In the genomic region with DNA sequence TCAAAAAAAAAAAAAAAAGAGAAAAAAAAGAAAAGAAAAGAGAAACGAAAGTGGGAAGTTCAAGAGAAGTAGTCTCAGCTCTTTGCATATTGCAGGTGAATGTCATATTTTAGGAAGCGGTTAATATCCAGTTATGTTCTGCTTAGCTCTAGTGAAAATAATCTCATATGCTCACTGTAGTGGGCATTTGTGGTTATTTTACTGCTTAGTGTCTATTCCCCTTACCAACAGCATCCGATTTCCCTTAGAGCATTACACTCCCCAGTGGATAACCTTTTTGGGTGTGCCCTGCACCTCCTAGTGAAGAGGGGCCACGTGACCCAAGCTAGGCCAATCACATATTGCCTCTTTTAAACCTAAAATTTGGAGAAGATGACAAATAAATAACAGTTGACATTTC, we compare ENCODE assay signal across 14 cellular contexts.
A peak's percentile ranks its signal among the peaks of the same experiment; 100 is the strongest.
DNase-seq lines count a peak whose midpoint lies in the region; ATAC-seq and TF ChIP-seq lines count a peak whose summit lies in the region.
"Had no signal": no experiment of that assay in that cellular context is flagged by ENCODE, and none has a peak within 500 bp of the region (broad histone marks: within the 10 kb centered on the region; RNA-seq: fewer than 3 reads in every experiment).

No MANE protein-coding gene starts in this region.

- no peaks in the 10 kb centered on the region for H3K36me3 Mint-ChIP-seq in effector memory CD8-positive, alpha-beta T cell (ENCODE audit: insufficient read depth)
- no peaks in the 10 kb centered on the region for H3K36me3 Mint-ChIP-seq in CD4-positive, alpha-beta T cell (ENCODE audit: low read depth)

- CTCF ChIA-PET in CD4-positive, alpha-beta T cell (lab: Charles Lee) = no interaction called here

- H3K36me3 ChIP-seq in upper lobe of left lung (no peaks in the 10 kb centered on the region), tibial artery (no peaks in the 10 kb centered on the region)
- H3K36me3 ChIP-seq: spleen had no signal

- peaks cover 0 to 8% of the 10 kb centered on the region in 2 donors for H3K9me3 Mint-ChIP-seq in effector memory CD8-positive, alpha-beta T cell
- peaks cover 2% of the 10 kb centered on the region for H3K9me3 Mint-ChIP-seq in CD4-positive, alpha-beta T cell

- no peak overlapping the region for H3K27ac Mint-ChIP-seq in effector memory CD8-positive, alpha-beta T cell
- H3K27ac Mint-ChIP-seq in CD4-positive, alpha-beta T cell = no peak overlapping the region
- H3K27ac Mint-ChIP-seq: activated naive CD4-positive, alpha-beta T cell treated with anti-CD3 and anti-CD28 coated beads, Interleukin-2, amount 50 U/mL, for 72 hours had no signal

- TF ChIP-seq CTCF in upper lobe of left lung (IDR thresholded peaks at IDR 0.05) = no peak
- TF ChIP-seq CTCF in tibial artery (IDR thresholded peaks at IDR 0.05) = no peak
- TF ChIP-seq CTCF in CD4-positive, alpha-beta T cell (IDR thresholded peaks at IDR 0.05) = no peak

- WGBS in upper lobe of left lung, 2 donors = 74 to 89% methylated on average over 4 of the region's 4 CpGs

- H3K27me3 Mint-ChIP-seq in effector memory CD8-positive, alpha-beta T cell = peaks cover 28 to 42% of the 10 kb centered on the region in 2 donors
- H3K27me3 Mint-ChIP-seq in CD4-positive, alpha-beta T cell = peaks cover 8% of the 10 kb centered on the region

- no peak for DNase-seq in effector memory CD8-positive, alpha-beta T cell
- no peak for DNase-seq in upper lobe of left lung
- DNase-seq in tibial artery = no peak
- no peak for DNase-seq in EL
- DNase-seq in CD4-positive, alpha-beta T cell = no peak
- DNase-seq: activated CD4-positive, alpha-beta T cell treated with anti-CD3 and anti-CD28 coated beads for 48 hours; hypothalamus; spleen; stimulated activated naive CD4-positive, alpha-beta T cell treated with Interleukin-2 at 50 U/mL for 16 hours had no signal

- POLR2A ChIA-PET in CD4-positive, alpha-beta T cell (lab: Charles Lee) = interaction anchor here (0.7 kb wide), 1 partner anchor 12 kb away, joined by 3 read pairs; no protein-coding TSS in a partner anchor

- H3K4me3 ChIP-seq in upper lobe of left lung = no peak overlapping the region
- H3K4me3 ChIP-seq in tibial artery = no peak overlapping the region
- H3K4me3 ChIP-seq: spleen had no signal

- H3K4me1 Mint-ChIP-seq in effector memory CD8-positive, alpha-beta T cell (ENCODE audit: low read depth in 2 of 2) = no peaks in the 10 kb centered on the region
- H3K4me1 Mint-ChIP-seq in CD4-positive, alpha-beta T cell (ENCODE audit: low read depth) = no peaks in the 10 kb centered on the region

- H3K27ac ChIP-seq in upper lobe of left lung = no peak overlapping the region
- no peak overlapping the region for H3K27ac ChIP-seq in tibial artery
- H3K27ac ChIP-seq in CD4-positive, alpha-beta T cell (ENCODE audit: low read depth, low read length) = no peak overlapping the region
- H3K27ac ChIP-seq: spleen had no signal

- no peak for TF ChIP-seq EP300 in upper lobe of left lung (IDR thresholded peaks at IDR 0.05)

- intact Hi-C loops in tibial artery (cut with DNase I; ENCODE audit: low total_unique reads) = no loop called here
- intact Hi-C loops in CD4-positive, alpha-beta T cell (cut with DNase I, micrococcal nuclease) = no loop called here

- TF ChIP-seq POLR2A in upper lobe of left lung (IDR thresholded peaks at IDR 0.05) = no peak

- H3K9me3 ChIP-seq in upper lobe of left lung (peaks cover 0 to 7% (median 0%) of the 10 kb centered on the region in 4 donors), tibial artery (peaks cover 0 to 4% (median 0%) of the 10 kb centered on the region in 3 donors)
- H3K9me3 ChIP-seq in CD4-positive, alpha-beta T cell (ENCODE audit: control insufficient read depth, low read length) = no peaks in the 10 kb centered on the region

- no peak overlapping the region for H3K4me3 Mint-ChIP-seq in effector memory CD8-positive, alpha-beta T cell
- H3K4me3 Mint-ChIP-seq in CD4-positive, alpha-beta T cell = no peak overlapping the region

- H3K4me1 ChIP-seq in upper lobe of left lung = no peaks in the 10 kb centered on the region
- peaks cover 0 to 22% (median 4%) of the 10 kb centered on the region in 4 donors for H3K4me1 ChIP-seq in tibial artery

- ATAC-seq in GM18907 (IDR thresholded peaks at IDR 0.05; ENCODE audit: unreplicated experiment) (peak; percentile 91), GM21825 (IDR thresholded peaks at IDR 0.05; ENCODE audit: unreplicated experiment) (peak; percentile 84), HG03378 (IDR thresholded peaks at IDR 0.05; ENCODE audit: unreplicated experiment) (peak; percentile 94), upper lobe of left lung (ENCODE audit: low FRiP score in 2 of 2) (no peak)
- ATAC-seq in effector memory CD8-positive, alpha-beta T cell (replicated peaks) = peak; percentile 31
- ATAC-seq in CD4-positive, alpha-beta T cell (ENCODE audit: poor library complexity) = no peak
- ATAC-seq: activated naive CD4-positive, alpha-beta T cell treated with anti-CD3 and anti-CD28 coated beads, Interleukin-2, amount 50 U/mL, for 72 hours; Right ventricle myocardium inferior had no signal

- H3K27me3 ChIP-seq in upper lobe of left lung (no peaks in the 10 kb centered on the region), tibial artery (no peaks in the 10 kb centered on the region)
- H3K27me3 ChIP-seq in CD4-positive, alpha-beta T cell (ENCODE audit: control insufficient read depth, insufficient read depth, low read length) = no peaks in the 10 kb centered on the region
- H3K27me3 ChIP-seq: spleen had no signal

Comparison
In these comparisons a context has a peak if more than half of its experiments do, and no peak if none do; other contexts are left out.
1. ATAC-seq: peak in GM18907 (single experiment), GM21825 (single experiment), HG03378 (single experiment) and effector memory CD8-positive, alpha-beta T cell (single experiment); none in upper lobe of left lung (0 of 2) and CD4-positive, alpha-beta T cell (single experiment).